18 cellular contexts compared by ENCODE assay signal in genomic region chr17:52696362-52696761, GRCh38.
"Had no signal": no experiment of that assay in that cellular context is flagged by ENCODE, and none has a peak within 500 bp of the region (broad histone marks: within the 10 kb centered on the region; RNA-seq: fewer than 3 reads in every experiment).

No MANE protein-coding gene starts in this region.

- DNase-seq: islet precursor cell; left ventricle myocardium inferior; midbrain; mucosa of descending colon; naive thymus-derived CD4-positive, alpha-beta T cell; nucleus accumbens; pancreas; posterior cingulate gyrus; retina; right cardiac atrium; small intestine; spleen; stimulated activated CD4-positive, alpha-beta T cell treated with anti-CD3 and anti-CD28 coated beads, Interleukin-4, amount 100 ng/mL, for 24 hours; stimulated activated naive CD4-positive, alpha-beta T cell; tibial artery; trophoblast cell; upper lobe of right lung; uterus had no signal
